8 cellular contexts compared by ENCODE assay signal in genomic region chr3:5057857-5058324, GRCh38.
DNase-seq lines count a peak whose midpoint lies in the region; ATAC-seq and TF ChIP-seq lines count a peak whose summit lies in the region.

No MANE protein-coding gene starts in this region.

- H3K27ac ChIP-seq in AG04450 (ENCODE audit: low read depth, low read length) (no peak overlapping the region), dorsolateral prefrontal cortex (no peak overlapping the region), lower lobe of right lung (no peak overlapping the region)

- peak; percentile 92 for ATAC-seq in GM18517 (IDR thresholded peaks at IDR 0.05; ENCODE audit: unreplicated experiment)
- peak; percentile 88 for ATAC-seq in HG03039 (IDR thresholded peaks at IDR 0.05; ENCODE audit: unreplicated experiment)
- ATAC-seq in lower lobe of right lung = peak; percentile 89 to 92

- H3K27me3 ChIP-seq in AG04450 (ENCODE audit: control insufficient read depth, insufficient read depth, low read length) = no peaks in the 10 kb centered on the region
- H3K27me3 ChIP-seq in dorsolateral prefrontal cortex = no peaks in the 10 kb centered on the region
- no peaks in the 10 kb centered on the region for H3K27me3 ChIP-seq in lower lobe of right lung (ENCODE audit: low read depth)

- DNase-seq in AG04450 (ENCODE audit: low read depth, low spot score) = peak; percentile 67
- peak; percentile 21 to 75 for DNase-seq in NCI-H526 (lab: John Stamatoyannopoulos, UW)
- peak; percentile 24 to 67 for DNase-seq in activated CD4-positive, alpha-beta T cell treated with anti-CD3 and anti-CD28 coated beads, Interleukin-2, amount 50 U/mL, for 24 hours (ENCODE audit: low read depth in 1 of 2, low spot score in 1 of 2)
- peak in 9 of 10 donors; percentile 50 to 78 (median 68) for DNase-seq in dorsolateral prefrontal cortex
- peak; percentile 81 for DNase-seq in lower lobe of right lung
- DNase-seq in stimulated activated CD8-positive, alpha-beta memory T cell treated with anti-CD3 and anti-CD28 coated beads, Interleukin-12 subunit alpha, Interleukin-12 subunit beta, amount 100 ng/mL, for 4 hours (ENCODE audit: low read depth) = peak; percentile 40

- H3K4me3 ChIP-seq in AG04450 (ENCODE audit: low read depth, low read length) (no peak overlapping the region), dorsolateral prefrontal cortex (no peak overlapping the region), lower lobe of right lung (no peak overlapping the region)

- H3K9me3 ChIP-seq in AG04450 (ENCODE audit: control insufficient read depth, insufficient read depth, low read length) (no peaks in the 10 kb centered on the region), lower lobe of right lung (no peaks in the 10 kb centered on the region)

- peaks cover 22% of the 10 kb centered on the region for H3K4me1 ChIP-seq in lower lobe of right lung

- TF ChIP-seq CTCF in AG04450 (IDR thresholded peaks at IDR 0.05; ENCODE audit: low read depth, low read length) (peak; percentile 82), dorsolateral prefrontal cortex (IDR thresholded peaks at IDR 0.05 in 54 of 56, conservative IDR thresholded peaks at IDR 0.05 in 2 of 56; ENCODE audit: low read depth in 1 of 56, partially characterized antibody in 56 of 56) (peak; percentile 46 to 81 (median 72)), lower lobe of right lung (IDR thresholded peaks at IDR 0.05) (peak; percentile 79)

- CTCF ChIA-PET in AG04450 (lab: Charles Lee) = interaction anchor here (0.5 to 7.3 kb wide), 30 partner anchors 10 to 708 kb away, joined by 3 to 184 read pairs (median 4); partner anchors contain the start of gene EDEM1

- H3K36me3 ChIP-seq in lower lobe of right lung = no peaks in the 10 kb centered on the region

- POLR2A ChIA-PET in AG04450 (lab: Yijun Ruan, JAX) = interaction anchor here (1.4 kb wide), 1 partner anchor 76 kb away, joined by 3 read pairs; no protein-coding TSS in a partner anchor

- intact Hi-C loops in dorsolateral prefrontal cortex (cut with DNase I) (loop anchor here (10.0 kb wide), 1 partner anchor 343 kb away; no protein-coding TSS in a partner anchor), lower lobe of right lung (cut with DNase I) (loop anchor here (10.0 kb wide), 1 partner anchor 343 kb away; no protein-coding TSS in a partner anchor)
